ENCODE assay signal across 21 cellular contexts in genomic region chr7:31963569-31964175, GRCh38.
DNase-seq lines count a peak whose midpoint lies in the region; ATAC-seq, FAIRE-seq and TF ChIP-seq lines count a peak whose summit lies in the region.
"Had no signal": no experiment of that assay in that cellular context is flagged by ENCODE, and none has a peak within 500 bp of the region (broad histone marks: within the 10 kb centered on the region; RNA-seq: fewer than 3 reads in every experiment).

No MANE protein-coding gene starts in this region.

- intact Hi-C loops in Right ventricle myocardium inferior (cut with DNase I) (no loop called here), cardiac septum (cut with DNase I) (no loop called here), left ventricle myocardium inferior (cut with micrococcal nuclease) (no loop called here), pancreas (cut with DNase I) (no loop called here)

- TF ChIP-seq CTCF in left ventricle myocardium inferior (IDR thresholded peaks at IDR 0.05; ENCODE audit: borderline replicate concordance), result no peak
- no peak for TF ChIP-seq CTCF in pancreas (IDR thresholded peaks at IDR 0.05)

- ATAC-seq in Right ventricle myocardium inferior, result peak; percentile 86
- ATAC-seq in pancreas, result peak; percentile 22 to 75 (median 65)
- ATAC-seq: A549, HCT116 had no signal

- H3K9me3 ChIP-seq in left ventricle myocardium inferior (replicated peaks), result peaks cover 22% of the 10 kb centered on the region
- no peaks in the 10 kb centered on the region for H3K9me3 ChIP-seq in pancreas
- H3K9me3 ChIP-seq: A549 had no signal

- 53 to 71% methylated on average over 8 of the region's 8 CpGs for WGBS in pancreas, 2 donors

- DNase-seq in Right ventricle myocardium inferior (ENCODE audit: missing footprints), result no peak
- DNase-seq in cardiac septum (ENCODE audit: low spot score), result no peak
- no peak for DNase-seq in left ventricle myocardium inferior
- DNase-seq in pancreas, result no peak
- DNase-seq in NCI-H345 treated with DMSO at 0.1 percent for 48 hours (lab: John Stamatoyannopoulos, UW; ENCODE audit: unreplicated experiment), result no peak
- no peak for DNase-seq in kidney tubule cell (ENCODE audit: low spot score)
- no peak for DNase-seq in NCI-H2029 treated with DMSO at 0.1 percent for 48 hours (lab: John Stamatoyannopoulos, UW)
- DNase-seq: CD4-positive, alpha-beta memory T cell; DMS153; DMS79; GDM1; GOT3; H7; HFFc6 had no signal

- peak overlapping the region; percentile 86 for H3K27ac ChIP-seq in left ventricle myocardium inferior (replicated peaks)
- H3K27ac ChIP-seq in pancreas, result no peak overlapping the region
- H3K27ac ChIP-seq: 22Rv1, BLaER1, HL-60 had no signal

- peaks cover 54% of the 10 kb centered on the region for H3K4me1 ChIP-seq in left ventricle myocardium inferior
- H3K4me1 ChIP-seq in pancreas, result peaks cover 0 to 9% (median 4%) of the 10 kb centered on the region in 3 donors
- H3K4me1 ChIP-seq: BLaER1 had no signal

- H3K4me3 ChIP-seq in left ventricle myocardium inferior, result peak overlapping the region; percentile 24
- no peak overlapping the region for H3K4me3 ChIP-seq in pancreas
- H3K4me3 ChIP-seq: A549, BLaER1 had no signal

- H3K27me3 ChIP-seq in left ventricle myocardium inferior (ENCODE audit: low read depth), result no peaks in the 10 kb centered on the region
- no peaks in the 10 kb centered on the region for H3K27me3 ChIP-seq in pancreas
- H3K27me3 ChIP-seq: BLaER1 had no signal

- H3K36me3 ChIP-seq in left ventricle myocardium inferior (no peaks in the 10 kb centered on the region), pancreas (no peaks in the 10 kb centered on the region)
- H3K36me3 ChIP-seq: BLaER1 had no signal

- no peak for FAIRE-seq in pancreas (lab: Jason Lieb, UNC)
- FAIRE-seq: A549, GM12892, GM18507 had no signal
